8 cellular contexts compared by ENCODE assay signal in genomic region chr5:134904621-134905245, GRCh38. TPM values are rescaled to one million over a fixed set of nuclear protein-coding genes. Genes with fewer than 3 reads are reported as not detected.
DNase-seq lines count a peak whose midpoint lies in the region; ATAC-seq and FAIRE-seq lines count a peak whose summit lies in the region.

Gene PCBD2 (plus strand): TSS chr5:134905131. CDS start chr5:134905140, 9 bp downstream.

- H3K36me3 Mint-ChIP-seq in activated T-cell treated with anti-CD3 and anti-CD28 coated beads, Interleukin-2, amount 50 U/mL, for 72 hours (ENCODE audit: insufficient read depth in 2 of 2): peaks cover 2 to 3% of the 10 kb centered on the region in 2 donors
- H3K36me3 Mint-ChIP-seq in naive thymus-derived CD4-positive, alpha-beta T cell: peaks cover 0 to 9% (median 0%) of the 10 kb centered on the region in 5 donors
- H3K36me3 Mint-ChIP-seq in stimulated activated memory B cell treated with anti-CD40 and anti-IgM and Interleukin-4, amounts not matched to agents 10 μg/mL and 1 μg/mL and 100 μg/mL, for 72 hours: no peaks in the 10 kb centered on the region

- peak; percentile 91 for DNase-seq in EL
- peak; percentile 97 for DNase-seq in GM23248
- DNase-seq in Kasumi-1 (lab: John Stamatoyannopoulos, UW): peak; percentile 83 to 91
- DNase-seq in RCC 7860 (ENCODE audit: low spot score): peak; percentile 85
- DNase-seq in activated T-cell treated with anti-CD3 and anti-CD28 coated beads, Interleukin-2, amount 50 U/mL, for 72 hours: peak; percentile 97 to 98
- peak; percentile 86 for DNase-seq in fibroblast of gingiva (ENCODE audit: low read depth)
- DNase-seq in naive thymus-derived CD4-positive, alpha-beta T cell: peak; percentile 83 to 96 (median 90)

- peak within 1 kb of the TSS; percentile 89 for H2AFZ ChIP-seq in GM23248

- H3K9me3 ChIP-seq in GM23248 (ENCODE audit: low read depth): no peaks in the 10 kb centered on the region
- H3K9me3 ChIP-seq in naive thymus-derived CD4-positive, alpha-beta T cell (ENCODE audit: control insufficient read depth in 2 of 3, low read length in 3 of 3): no peaks in the 10 kb centered on the region

- POLR2A ChIA-PET in naive thymus-derived CD4-positive, alpha-beta T cell (lab: Charles Lee): interaction anchor here (0.6 to 3.9 kb wide), 18 partner anchors 28 to 839 kb away, joined by 3 to 37 read pairs (median 4); partner anchors contain the start of genes C5orf24, CAMLG, PPP2CA and TXNDC15

- H3K27me3 Mint-ChIP-seq in activated T-cell treated with anti-CD3 and anti-CD28 coated beads, Interleukin-2, amount 50 U/mL, for 72 hours (ENCODE audit: low read depth): no peaks in the 10 kb centered on the region
- no peaks in the 10 kb centered on the region for H3K27me3 Mint-ChIP-seq in naive thymus-derived CD4-positive, alpha-beta T cell
- no peaks in the 10 kb centered on the region for H3K27me3 Mint-ChIP-seq in stimulated activated memory B cell treated with anti-CD40 and anti-IgM and Interleukin-4, amounts not matched to agents 10 μg/mL and 1 μg/mL and 100 μg/mL, for 72 hours

- H3K79me2 ChIP-seq in GM23248 (ENCODE audit: insufficient read depth): peaks cover 16% of the 10 kb centered on the region

- WGBS in GM23248 (ENCODE audit: low coverage in 1 of 2, low lambda C conversion rate in 2 of 2, missing lambda C conversion rate in 2 of 2), 2 experiments: 0 to 3% methylated on average over 24 to 54 of the region's 83 CpGs

- no peaks in the 10 kb centered on the region for H3K9me3 Mint-ChIP-seq in activated T-cell treated with anti-CD3 and anti-CD28 coated beads, Interleukin-2, amount 50 U/mL, for 72 hours
- no peaks in the 10 kb centered on the region for H3K9me3 Mint-ChIP-seq in naive thymus-derived CD4-positive, alpha-beta T cell
- H3K9me3 Mint-ChIP-seq in stimulated activated memory B cell treated with anti-CD40 and anti-IgM and Interleukin-4, amounts not matched to agents 10 μg/mL and 1 μg/mL and 100 μg/mL, for 72 hours: no peaks in the 10 kb centered on the region

- peak within 1 kb of the TSS; percentile 100 for H3K27ac Mint-ChIP-seq in activated T-cell treated with anti-CD3 and anti-CD28 coated beads, Interleukin-2, amount 50 U/mL, for 72 hours
- H3K27ac Mint-ChIP-seq in naive thymus-derived CD4-positive, alpha-beta T cell: peak within 1 kb of the TSS; percentile 93 to 100 (median 99)
- H3K27ac Mint-ChIP-seq in stimulated activated memory B cell treated with anti-CD40 and anti-IgM and Interleukin-4, amounts not matched to agents 10 μg/mL and 1 μg/mL and 100 μg/mL, for 72 hours: peak within 1 kb of the TSS; percentile 99

- H3K4me3 Mint-ChIP-seq in activated T-cell treated with anti-CD3 and anti-CD28 coated beads, Interleukin-2, amount 50 U/mL, for 72 hours: peak within 1 kb of the TSS; percentile 97 to 99
- H3K4me3 Mint-ChIP-seq in naive thymus-derived CD4-positive, alpha-beta T cell: peak within 1 kb of the TSS; percentile 90 to 99 (median 96)
- H3K4me3 Mint-ChIP-seq in stimulated activated memory B cell treated with anti-CD40 and anti-IgM and Interleukin-4, amounts not matched to agents 10 μg/mL and 1 μg/mL and 100 μg/mL, for 72 hours: peak within 1 kb of the TSS; percentile 98

- H3K4me1 ChIP-seq in GM23248 (ENCODE audit: insufficient read depth): no peaks in the 10 kb centered on the region
- no peaks in the 10 kb centered on the region for H3K4me1 ChIP-seq in naive thymus-derived CD4-positive, alpha-beta T cell (ENCODE audit: control insufficient read depth in 2 of 2, insufficient read depth in 2 of 2, low read length in 2 of 2)

- CTCF ChIA-PET in naive thymus-derived CD4-positive, alpha-beta T cell (lab: Charles Lee): interaction anchor here (0.8 to 1.8 kb wide), 13 partner anchors 9 to 603 kb away, joined by 3 to 10 read pairs (median 4); partner anchors contain the start of genes C5orf24, CAMLG, DDX46 and TXNDC15

- no peaks in the 10 kb centered on the region for H3K27me3 ChIP-seq in GM23248 (replicated peaks; ENCODE audit: insufficient read depth)
- no peaks in the 10 kb centered on the region for H3K27me3 ChIP-seq in naive thymus-derived CD4-positive, alpha-beta T cell (ENCODE audit: control insufficient read depth in 2 of 2, insufficient read depth in 2 of 2, low read length in 2 of 2)

- intact Hi-C loops in naive thymus-derived CD4-positive, alpha-beta T cell (cut with micrococcal nuclease): loop anchor here (1.0 to 10.0 kb wide), 20 partner anchors 30 to 940 kb away; partner anchors contain the start of genes C5orf15 (in 2 of the 2), C5orf24 (in 2 of the 2), CAMLG (in 2 of the 2) and DDX46 (in 2 of the 2)

- peak within 1 kb of the TSS; percentile 85 for H3K4me2 ChIP-seq in GM23248 (ENCODE audit: unreplicated experiment)

- peak within 1 kb of the TSS; percentile 86 for H3K27ac ChIP-seq in GM23248
- peak within 1 kb of the TSS; percentile 90 for H3K27ac ChIP-seq in naive thymus-derived CD4-positive, alpha-beta T cell (ENCODE audit: low read depth, low read length)

- peaks cover 4% of the 10 kb centered on the region; the same call in 1 of the 2 replicates for H3K36me3 ChIP-seq in GM23248 (ENCODE audit: low read depth)
- peaks cover 0 to 2% (median 0%) of the 10 kb centered on the region in 3 experiments for H3K36me3 ChIP-seq in naive thymus-derived CD4-positive, alpha-beta T cell (ENCODE audit: control insufficient read depth in 2 of 3, insufficient read depth in 3 of 3, low read length in 3 of 3)

- in situ Hi-C loops in GM23248 (cut with MboI): loop anchor here (25.0 kb wide), 1 partner anchor 433 kb away; no protein-coding TSS in a partner anchor

- H4K20me1 ChIP-seq in GM23248 (ENCODE audit: insufficient read depth): no peaks in the 10 kb centered on the region

- peak; percentile 87 to 88 for ATAC-seq in activated T-cell treated with anti-CD3 and anti-CD28 coated beads, Interleukin-2, amount 50 U/mL, for 72 hours (replicated peaks in 1 of 2)
- peak; percentile 94 for ATAC-seq in naive thymus-derived CD4-positive, alpha-beta T cell
- ATAC-seq in stimulated activated memory B cell treated with anti-CD40 and anti-IgM and Interleukin-4, amounts not matched to agents 10 μg/mL and 1 μg/mL and 100 μg/mL, for 72 hours: peak; percentile 93

- peaks cover 30% of the 10 kb centered on the region; the same call in 1 of the 2 replicates for H3F3A ChIP-seq in GM23248 (ENCODE audit: insufficient read depth)

- FAIRE-seq in RCC 7860 (lab: Jason Lieb, UNC): no peak

- no peaks in the 10 kb centered on the region for H3K9me2 ChIP-seq in GM23248 (ENCODE audit: insufficient read depth)

- H3K9ac ChIP-seq in GM23248: peak within 1 kb of the TSS; percentile 91

- peaks cover 24% of the 10 kb centered on the region for H3K4me1 Mint-ChIP-seq in activated T-cell treated with anti-CD3 and anti-CD28 coated beads, Interleukin-2, amount 50 U/mL, for 72 hours (ENCODE audit: low read depth)
- H3K4me1 Mint-ChIP-seq in naive thymus-derived CD4-positive, alpha-beta T cell: peaks cover 0 to 25% (median 5%) of the 10 kb centered on the region in 7 donors
- H3K4me1 Mint-ChIP-seq in stimulated activated memory B cell treated with anti-CD40 and anti-IgM and Interleukin-4, amounts not matched to agents 10 μg/mL and 1 μg/mL and 100 μg/mL, for 72 hours: peaks cover 27% of the 10 kb centered on the region

- peak within 1 kb of the TSS; percentile 96 for H3K4me3 ChIP-seq in GM23248
- H3K4me3 ChIP-seq in naive thymus-derived CD4-positive, alpha-beta T cell (ENCODE audit: low read length): peak within 1 kb of the TSS; percentile 71

RNA-seq across cellular contexts. Expression of gene PCBD2, which starts in this region (rescaled TPM):
- 4.9 and 10.1 TPM in 2 replicates for total RNA-seq in GM23248 (2014; rRNA removed; shearing (Covaris generic))
- 5.8 and 6.2 TPM in 2 replicates for polyA plus RNA-seq in GM23248 (2016; fragmentation: Nextera tagmentation; extraction: Ambion mirVana)
- 10 to 100 TPM; 22.1 to 22.2 TPM for total RNA-seq in activated T-cell treated with anti-CD3 and anti-CD28 coated beads, Interleukin-2, amount 50 U/mL, for 72 hours
- 10 to 100 TPM; 10.6 to 15.8 (median 14.3) TPM for total RNA-seq in naive thymus-derived CD4-positive, alpha-beta T cell
- polyA plus RNA-seq in naive thymus-derived CD4-positive, alpha-beta T cell: 10 to 100 TPM; 12.3 to 14.6 TPM

Comparison
In these comparisons a context has a peak if more than half of its experiments do, and no peak if none do; other contexts are left out.
1. Peak in every context shown above with its lines: DNase-seq, ATAC-seq, H3K4me3 ChIP-seq and H3K27ac ChIP-seq.